8 cellular contexts compared by ENCODE assay signal in genomic region chr1:148152795-148153194, GRCh38. TPM values are rescaled to one million over a fixed set of nuclear protein-coding genes. Genes with fewer than 3 reads are reported as not detected.
A peak's percentile ranks its signal among the peaks of the same experiment; 100 is the strongest.
DNase-seq lines count a peak whose midpoint lies in the region; ATAC-seq and TF ChIP-seq lines count a peak whose summit lies in the region.
"Not testable (repeated sequence)": the region's sequence is repeated elsewhere in the genome, so short reads cannot be mapped to it uniquely, and the experiment has no call there.

No MANE protein-coding gene starts in this region.

- not testable (repeated sequence) for H3K9me3 ChIP-seq in CD4-positive, alpha-beta T cell (ENCODE audit: control insufficient read depth, low read length); IMR-90 (ENCODE audit: control insufficient read depth, insufficient read depth, low read length); naive thymus-derived CD4-positive, alpha-beta T cell (ENCODE audit: control insufficient read depth in 2 of 3, low read length in 3 of 3)

- not testable (repeated sequence) for H2BK20ac ChIP-seq in IMR-90 (ENCODE audit: low read depth, low read length)

- not testable (repeated sequence) for H3K4me2 ChIP-seq in IMR-90 (ENCODE audit: low read depth, low read length)

- H3K23ac ChIP-seq in IMR-90 (ENCODE audit: low read depth, low read length), result not testable (repeated sequence)

- H3K9me1 ChIP-seq in IMR-90 (ENCODE audit: insufficient read depth, low read length), result not testable (repeated sequence)

- not testable (repeated sequence) for H2BK120ac ChIP-seq in IMR-90 (ENCODE audit: low read depth, low read length)

- H2BK15ac ChIP-seq in IMR-90 (ENCODE audit: low read depth, low read length), result not testable (repeated sequence)

- intact Hi-C loops in CD4-positive, alpha-beta T cell (cut with DNase I, micrococcal nuclease); IMR-90 (cut with micrococcal nuclease); activated CD4-positive, alpha-beta memory T cell treated with anti-CD3 and anti-CD28 coated beads for 36 hours (cut with micrococcal nuclease); activated naive CD4-positive, alpha-beta T cell treated with anti-CD3 and anti-CD28 coated beads for 36 hours (cut with micrococcal nuclease); naive thymus-derived CD4-positive, alpha-beta T cell (cut with micrococcal nuclease): not testable (repeated sequence)

- not testable (repeated sequence) for H2AK9ac ChIP-seq in IMR-90 (replicated peaks; ENCODE audit: low read depth, low read length, poor library complexity)

- H3K79me1 ChIP-seq in IMR-90 (ENCODE audit: low read depth in 1 of 2, low read length in 2 of 2), result not testable (repeated sequence)

- not testable (repeated sequence) for H3K4ac ChIP-seq in IMR-90 (ENCODE audit: low read depth, low read length)

- no CpG with 5 or more reads among the region's 3 CpGs for WGBS in IMR-90 (ENCODE audit: extremely low coverage in 2 of 2, insufficient read length in 1 of 2), 2 experiments

- not testable (repeated sequence) for H3K4me3 ChIP-seq in IMR-90 (ENCODE audit: insufficient read depth, low read depth, low read length); naive thymus-derived CD4-positive, alpha-beta T cell (ENCODE audit: low read length)

- not testable (repeated sequence) for H2BK5ac ChIP-seq in IMR-90 (ENCODE audit: low read depth, low read length, poor library complexity, severe bottlenecking)

- H3K9me3 Mint-ChIP-seq in CD4-positive, alpha-beta T cell; T-cell; activated CD4-positive, alpha-beta memory T cell treated with anti-CD3 and anti-CD28 coated beads for 36 hours; activated naive CD4-positive, alpha-beta T cell treated with anti-CD3 and anti-CD28 coated beads for 36 hours; central memory CD8-positive, alpha-beta T cell; naive thymus-derived CD4-positive, alpha-beta T cell; progenitor cell of endocrine pancreas (ENCODE audit: low read depth): not testable (repeated sequence)

- not testable (repeated sequence) for BruUV-seq in IMR-90 (replicated peaks; lab: Mats Ljungman, UMichigan)

- not testable (repeated sequence) for H3K9ac ChIP-seq in IMR-90 (ENCODE audit: low read depth, low read length)

- H2AFZ ChIP-seq in IMR-90 (replicated peaks; ENCODE audit: low read length, poor library complexity), result not testable (repeated sequence)

- H4K20me1 ChIP-seq in IMR-90 (ENCODE audit: insufficient read depth, low read length), result not testable (repeated sequence)

- not testable (repeated sequence) for H3K27ac ChIP-seq in CD4-positive, alpha-beta T cell (ENCODE audit: low read depth, low read length); IMR-90 (ENCODE audit: insufficient read depth, low read length); naive thymus-derived CD4-positive, alpha-beta T cell (ENCODE audit: low read depth, low read length)

- DNase-seq in CD4-positive, alpha-beta T cell; IMR-90; T-cell; activated CD4-positive, alpha-beta memory T cell treated with anti-CD3 and anti-CD28 coated beads for 36 hours; activated naive CD4-positive, alpha-beta T cell treated with anti-CD3 and anti-CD28 coated beads for 36 hours; central memory CD8-positive, alpha-beta T cell (ENCODE audit: low spot score in 2 of 2); naive thymus-derived CD4-positive, alpha-beta T cell; progenitor cell of endocrine pancreas (ENCODE audit: low spot score, unreplicated experiment): not testable (repeated sequence)

- H3K4me1 Mint-ChIP-seq in CD4-positive, alpha-beta T cell (ENCODE audit: low read depth), result peaks cover 21% of the 10 kb centered on the region
- peaks cover 11 to 20% (median 15%) of the 10 kb centered on the region in 3 donors for H3K4me1 Mint-ChIP-seq in T-cell
- H3K4me1 Mint-ChIP-seq in activated CD4-positive, alpha-beta memory T cell treated with anti-CD3 and anti-CD28 coated beads for 36 hours (ENCODE audit: low read depth), result peaks cover 12% of the 10 kb centered on the region
- H3K4me1 Mint-ChIP-seq in activated naive CD4-positive, alpha-beta T cell treated with anti-CD3 and anti-CD28 coated beads for 36 hours (ENCODE audit: low read depth), result peaks cover 14% of the 10 kb centered on the region
- not testable (repeated sequence) for H3K4me1 Mint-ChIP-seq in central memory CD8-positive, alpha-beta T cell
- H3K4me1 Mint-ChIP-seq in naive thymus-derived CD4-positive, alpha-beta T cell, result peaks cover 6 to 21% (median 12%) of the 10 kb centered on the region in 7 donors
- H3K4me1 Mint-ChIP-seq in progenitor cell of endocrine pancreas (ENCODE audit: low read depth), result peaks cover 10% of the 10 kb centered on the region

- not testable (repeated sequence) for H4K8ac ChIP-seq in IMR-90 (ENCODE audit: low read depth in 2 of 2, low read length in 2 of 2)

- H2AK5ac ChIP-seq in IMR-90 (ENCODE audit: low read depth, low read length), result not testable (repeated sequence)

- H3K27me3 Mint-ChIP-seq in CD4-positive, alpha-beta T cell; T-cell; activated CD4-positive, alpha-beta memory T cell treated with anti-CD3 and anti-CD28 coated beads for 36 hours; activated naive CD4-positive, alpha-beta T cell treated with anti-CD3 and anti-CD28 coated beads for 36 hours (ENCODE audit: low read depth); progenitor cell of endocrine pancreas: not testable (repeated sequence)
- H3K27me3 Mint-ChIP-seq in central memory CD8-positive, alpha-beta T cell, result peaks cover 13% of the 10 kb centered on the region
- H3K27me3 Mint-ChIP-seq in naive thymus-derived CD4-positive, alpha-beta T cell, result peaks cover 0 to 12% (median 11%) of the 10 kb centered on the region in 5 donors

- H3K14ac ChIP-seq in IMR-90 (replicated peaks; ENCODE audit: low read depth, low read length), result not testable (repeated sequence)

- H3K4me1 ChIP-seq in IMR-90 (ENCODE audit: control insufficient read depth, insufficient read depth, low read length); naive thymus-derived CD4-positive, alpha-beta T cell (ENCODE audit: control insufficient read depth in 2 of 2, insufficient read depth in 2 of 2, low read length in 2 of 2): not testable (repeated sequence)

- H3K56ac ChIP-seq in IMR-90 (ENCODE audit: extremely low read depth, insufficient read depth, low read length), result not testable (repeated sequence)

- POLR2A ChIA-PET in CD4-positive, alpha-beta T cell (lab: Charles Lee); IMR-90 (lab: Charles Lee; ENCODE audit: unreplicated experiment); T-cell (lab: Charles Lee); activated CD4-positive, alpha-beta memory T cell treated with anti-CD3 and anti-CD28 coated beads for 36 hours (lab: Charles Lee); naive thymus-derived CD4-positive, alpha-beta T cell (lab: Charles Lee): not testable (repeated sequence)

- H4K91ac ChIP-seq in IMR-90 (ENCODE audit: insufficient read depth, low read depth, low read length), result not testable (repeated sequence)

- dilution Hi-C loops in IMR-90 (cut with HindIII; ENCODE audit: low sequenced_read_pairs, unreplicated experiment), result not testable (repeated sequence)

- not testable (repeated sequence) for H3K36me3 ChIP-seq in IMR-90 (ENCODE audit: control insufficient read depth, insufficient read depth, low read length); naive thymus-derived CD4-positive, alpha-beta T cell (ENCODE audit: control insufficient read depth in 2 of 3, insufficient read depth in 3 of 3, low read length in 3 of 3)

- not testable (repeated sequence) for ATAC-seq in CD4-positive, alpha-beta T cell (ENCODE audit: poor library complexity); IMR-90 (ENCODE audit: low read depth); T-cell (replicated peaks in 1 of 4); naive thymus-derived CD4-positive, alpha-beta T cell
- ATAC-seq in central memory CD8-positive, alpha-beta T cell (replicated peaks; ENCODE audit: extremely low read depth, poor library complexity, severe bottlenecking), result peak; percentile 15

- not testable (repeated sequence) for TF ChIP-seq CTCF in CD4-positive, alpha-beta T cell (IDR thresholded peaks at IDR 0.05); IMR-90 (conservative IDR thresholded peaks at IDR 0.05; ENCODE audit: low read depth, low read length); progenitor cell of endocrine pancreas (IDR thresholded peaks at IDR 0.05; ENCODE audit: unreplicated experiment)

- H3K27me3 ChIP-seq in CD4-positive, alpha-beta T cell (ENCODE audit: control insufficient read depth, insufficient read depth, low read length); IMR-90 (ENCODE audit: control insufficient read depth, insufficient read depth, low read length); naive thymus-derived CD4-positive, alpha-beta T cell (ENCODE audit: control insufficient read depth in 2 of 2, insufficient read depth in 2 of 2, low read length in 2 of 2): not testable (repeated sequence)

- CTCF ChIA-PET in CD4-positive, alpha-beta T cell (lab: Charles Lee); IMR-90 (lab: Yijun Ruan, JAX); T-cell (lab: Charles Lee); activated CD4-positive, alpha-beta memory T cell treated with anti-CD3 and anti-CD28 coated beads for 36 hours (lab: Charles Lee); activated naive CD4-positive, alpha-beta T cell treated with anti-CD3 and anti-CD28 coated beads for 36 hours (lab: Charles Lee); naive thymus-derived CD4-positive, alpha-beta T cell (lab: Charles Lee): not testable (repeated sequence)

- not testable (repeated sequence) for TF ChIP-seq RAD21 in IMR-90 (IDR thresholded peaks at IDR 0.05; ENCODE audit: low read length)

- H3K36me3 Mint-ChIP-seq in CD4-positive, alpha-beta T cell (ENCODE audit: low read depth); T-cell; activated CD4-positive, alpha-beta memory T cell treated with anti-CD3 and anti-CD28 coated beads for 36 hours; activated naive CD4-positive, alpha-beta T cell treated with anti-CD3 and anti-CD28 coated beads for 36 hours (ENCODE audit: low read depth); central memory CD8-positive, alpha-beta T cell (ENCODE audit: insufficient read depth); naive thymus-derived CD4-positive, alpha-beta T cell; progenitor cell of endocrine pancreas (ENCODE audit: insufficient read depth): not testable (repeated sequence)

- in situ Hi-C loops in IMR-90 (cut with MboI; ENCODE audit: low sequenced_read_pairs), result not testable (repeated sequence)

- H3K4me3 Mint-ChIP-seq in CD4-positive, alpha-beta T cell, result peak overlapping the region; percentile 80
- H3K4me3 Mint-ChIP-seq in T-cell (peak overlapping the region; percentile 65 to 96 (median 66)), progenitor cell of endocrine pancreas (ENCODE audit: low read depth) (peak overlapping the region; percentile 52)
- peak overlapping the region; percentile 54 for H3K4me3 Mint-ChIP-seq in activated CD4-positive, alpha-beta memory T cell treated with anti-CD3 and anti-CD28 coated beads for 36 hours
- H3K4me3 Mint-ChIP-seq in activated naive CD4-positive, alpha-beta T cell treated with anti-CD3 and anti-CD28 coated beads for 36 hours, result peak overlapping the region; percentile 67
- H3K4me3 Mint-ChIP-seq in central memory CD8-positive, alpha-beta T cell, result peak overlapping the region; percentile 60
- H3K4me3 Mint-ChIP-seq in naive thymus-derived CD4-positive, alpha-beta T cell, result peak overlapping the region; percentile 50 to 98 (median 81)

- peak overlapping the region; percentile 58 for H3K27ac Mint-ChIP-seq in CD4-positive, alpha-beta T cell
- peak overlapping the region in 1 of 2 donors; percentile 69 for H3K27ac Mint-ChIP-seq in T-cell
- H3K27ac Mint-ChIP-seq in activated CD4-positive, alpha-beta memory T cell treated with anti-CD3 and anti-CD28 coated beads for 36 hours, result peak overlapping the region; percentile 54
- H3K27ac Mint-ChIP-seq in activated naive CD4-positive, alpha-beta T cell treated with anti-CD3 and anti-CD28 coated beads for 36 hours, result peak overlapping the region; percentile 72
- not testable (repeated sequence) for H3K27ac Mint-ChIP-seq in central memory CD8-positive, alpha-beta T cell (ENCODE audit: low read depth); progenitor cell of endocrine pancreas
- peak overlapping the region in 7 of 9 donors; percentile 55 to 91 (median 86) for H3K27ac Mint-ChIP-seq in naive thymus-derived CD4-positive, alpha-beta T cell

- H4K5ac ChIP-seq in IMR-90 (ENCODE audit: low read depth, low read length), result peak overlapping the region; percentile 90

- H3K18ac ChIP-seq in IMR-90 (ENCODE audit: low read depth, low read length), result not testable (repeated sequence)

- not testable (repeated sequence) for TF ChIP-seq POLR2A in IMR-90 (IDR thresholded peaks at IDR 0.05; ENCODE audit: low read depth, low read length)

RNA-seq across cellular contexts. Expression of gene NBPF11, which starts 0.7 kb away (rescaled TPM):
- 10 to 100 TPM; 15.6 to 16.1 TPM for total RNA-seq in CD4-positive, alpha-beta T cell
- total RNA-seq in IMR-90 (2012; rRNA removed), result 2.7 and 2.8 TPM in 2 replicates
- polyA plus RNA-seq in IMR-90 (2012; rRNA removed), result 5.6 and 6.5 TPM in 2 replicates
- 1.5 and 1.6 TPM in 2 replicates for polyA plus RNA-seq in IMR-90 (2012; cell fraction: cytosol; rRNA removed)
- 11.5 and 40.4 TPM in 2 replicates for polyA plus RNA-seq in IMR-90 (2012; cell fraction: nucleus; rRNA removed; ENCODE audit: low replicate concordance)
- 10 to 100 TPM; 22.6 to 27.3 (median 23.6) TPM for total RNA-seq in T-cell
- 1 to 10 TPM; 6.9 to 7.8 TPM for total RNA-seq in activated CD4-positive, alpha-beta memory T cell treated with anti-CD3 and anti-CD28 coated beads for 36 hours
- 1 to 10 TPM; 6.7 to 7.3 TPM for total RNA-seq in activated naive CD4-positive, alpha-beta T cell treated with anti-CD3 and anti-CD28 coated beads for 36 hours
- total RNA-seq in naive thymus-derived CD4-positive, alpha-beta T cell, result 10 to 100 TPM; 15.2 to 37.8 (median 29.3) TPM
- polyA plus RNA-seq in naive thymus-derived CD4-positive, alpha-beta T cell, result 1 to 10 TPM; 2.6 to 6.5 TPM
- total RNA-seq in progenitor cell of endocrine pancreas, result 29.7 and 31.0 TPM in 2 replicates
